In genomic region chr2:191379375-191379774, GRCh38 we compare ENCODE assay signal across 1 cellular context.
TF ChIP-seq lines count a peak whose summit lies in the region.

No MANE protein-coding gene starts in this region.

TF ChIP-seq in SK-N-SH, 30 proteins besides CTCF, POLR2A, EP300 and RAD21 (continued from another document):
- TF ChIP-seq REST (IDR thresholded peaks at IDR 0.05; ENCODE audit: low read depth, low read length) (no peak), RCOR1 (IDR thresholded peaks at IDR 0.05; ENCODE audit: low read length) (no peak), YY1 (IDR thresholded peaks at IDR 0.05; ENCODE audit: low read depth) (no peak)
